ENCODE assay signal across 10 cellular contexts in the genomic region with DNA sequence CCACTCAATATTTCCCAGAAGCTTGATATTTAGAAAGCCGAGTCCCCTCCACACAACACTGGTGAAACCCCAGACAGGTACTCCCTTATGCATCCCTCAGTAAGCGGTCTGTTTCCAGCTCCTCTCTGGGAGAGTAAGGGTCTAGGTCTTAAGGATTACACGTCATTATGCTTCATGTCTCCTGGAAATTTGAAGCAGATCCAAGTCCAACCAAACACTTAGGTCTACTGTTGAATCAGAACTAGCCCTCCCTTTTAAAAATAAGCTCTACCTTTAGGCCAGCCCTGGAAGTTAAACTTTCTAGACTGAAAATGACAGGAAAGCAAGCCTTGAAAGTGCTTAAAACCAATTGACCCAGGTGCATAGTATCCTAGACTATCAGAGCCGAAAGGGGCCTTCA. TPM values are rescaled to one million over a fixed set of nuclear protein-coding genes. Genes with fewer than 3 reads are reported as not detected.
DNase-seq lines count a peak whose midpoint lies in the region; ATAC-seq and TF ChIP-seq lines count a peak whose summit lies in the region.
"Had no signal": no experiment of that assay in that cellular context is flagged by ENCODE, and none has a peak within 500 bp of the region (broad histone marks: within the 10 kb centered on the region; RNA-seq: fewer than 3 reads in every experiment).

No MANE protein-coding gene starts in this region.

- H3F3A ChIP-seq in smooth muscle cell (ENCODE audit: low read depth) = peaks cover 30% of the 10 kb centered on the region
- H3F3A ChIP-seq in PC-3 (ENCODE audit: low read length, unreplicated experiment) = no peaks in the 10 kb centered on the region

- H3K4me3 Mint-ChIP-seq in activated T-helper 2 cell treated with anti-CD3 and anti-CD28 coated beads, Interferon-gamma antibody, Interleukin-2, Interleukin-4, amounts not matched to agents 10 μg/mL and 5 μg/mL and 100 μg/mL, durations not matched to agents 14 hours and 24 hours and 36 hours (ENCODE audit: low read depth) = peak overlapping the region; percentile 73

- H3K27me3 ChIP-seq in iPS-18a (ENCODE audit: control insufficient read depth, insufficient read depth, low read length) (no peaks in the 10 kb centered on the region), smooth muscle cell (ENCODE audit: low read depth) (no peaks in the 10 kb centered on the region), PC-3 (ENCODE audit: low read length) (no peaks in the 10 kb centered on the region)

- peak overlapping the region; percentile 95 for H3K4me2 ChIP-seq in smooth muscle cell
- no peak overlapping the region for H3K4me2 ChIP-seq in PC-3 (ENCODE audit: low read length)

- H3K4me1 ChIP-seq in iPS-18a (ENCODE audit: control insufficient read depth, low read depth, low read length) (no peaks in the 10 kb centered on the region), smooth muscle cell (ENCODE audit: low read depth) (peaks cover 21% of the 10 kb centered on the region), PC-3 (ENCODE audit: insufficient read depth, low read length) (peaks cover 12% of the 10 kb centered on the region)

- no peak for TF ChIP-seq CTCF in smooth muscle cell (IDR thresholded peaks at IDR 0.05; ENCODE audit: borderline replicate concordance, insufficient read depth, poor library complexity, severe bottlenecking)
- no peak for TF ChIP-seq CTCF in PC-3 (conservative IDR thresholded peaks at IDR 0.05; ENCODE audit: low read depth, low read length)

- H3K9ac ChIP-seq in iPS-18a (ENCODE audit: low read length) (no peak overlapping the region), smooth muscle cell (ENCODE audit: low read depth) (no peak overlapping the region), PC-3 (ENCODE audit: low read length) (no peak overlapping the region)

- no peak overlapping the region for H3K27ac ChIP-seq in iPS-18a (ENCODE audit: low read length)
- H3K27ac ChIP-seq in smooth muscle cell (ENCODE audit: low read depth) = peak overlapping the region; percentile 79
- no peak overlapping the region for H3K27ac ChIP-seq in PC-3 (ENCODE audit: low read length)

- H2AFZ ChIP-seq in smooth muscle cell (ENCODE audit: low read depth) (no peak overlapping the region), PC-3 (ENCODE audit: low read length) (no peak overlapping the region)

- H3K36me3 ChIP-seq in iPS-18a (ENCODE audit: control insufficient read depth, low read depth, low read length) = peaks cover 18% of the 10 kb centered on the region
- H3K36me3 ChIP-seq in smooth muscle cell (ENCODE audit: low read depth) = no peaks in the 10 kb centered on the region
- H3K36me3 ChIP-seq in PC-3 (ENCODE audit: low read depth, low read length) = peaks cover 13% of the 10 kb centered on the region

- ATAC-seq in PC-3 = no peak
- ATAC-seq: Panc1 had no signal

- peak overlapping the region; percentile 70 for H3K27ac Mint-ChIP-seq in activated T-helper 2 cell treated with anti-CD3 and anti-CD28 coated beads, Interferon-gamma antibody, Interleukin-2, Interleukin-4, amounts not matched to agents 10 μg/mL and 5 μg/mL and 100 μg/mL, durations not matched to agents 14 hours and 24 hours and 36 hours

- H3K79me2 ChIP-seq in smooth muscle cell (ENCODE audit: low read depth) (peaks cover 34% of the 10 kb centered on the region), PC-3 (ENCODE audit: low read length) (peaks cover 34% of the 10 kb centered on the region)

- H3K36me3 Mint-ChIP-seq in activated T-helper 2 cell treated with anti-CD3 and anti-CD28 coated beads, Interferon-gamma antibody, Interleukin-2, Interleukin-4, amounts not matched to agents 10 μg/mL and 5 μg/mL and 100 μg/mL, durations not matched to agents 14 hours and 24 hours and 36 hours (ENCODE audit: low read depth) = peaks cover 30% of the 10 kb centered on the region

- WGBS in smooth muscle cell (ENCODE audit: low lambda C conversion rate) = 58% methylated on average over 4 of the region's 4 CpGs

- CTCF ChIA-PET in PC-3 (lab: Charles Lee) = no interaction called here

- POLR2A ChIA-PET in PC-3 (lab: Charles Lee; ENCODE audit: unreplicated experiment) = no interaction called here

- peaks cover 57% of the 10 kb centered on the region for H3K4me1 Mint-ChIP-seq in activated T-helper 2 cell treated with anti-CD3 and anti-CD28 coated beads, Interferon-gamma antibody, Interleukin-2, Interleukin-4, amounts not matched to agents 10 μg/mL and 5 μg/mL and 100 μg/mL, durations not matched to agents 14 hours and 24 hours and 36 hours (ENCODE audit: low read depth)

- intact Hi-C loops in activated T-helper 2 cell treated with anti-CD3 and anti-CD28 coated beads, Interferon-gamma antibody, Interleukin-2, Interleukin-4, amounts not matched to agents 10 μg/mL and 5 μg/mL and 100 μg/mL, durations not matched to agents 14 hours and 24 hours and 36 hours (cut with micrococcal nuclease) = no loop called here
- intact Hi-C loops in PC-3 (cut with micrococcal nuclease) = no loop called here

- no peaks in the 10 kb centered on the region for H3K27me3 Mint-ChIP-seq in activated T-helper 2 cell treated with anti-CD3 and anti-CD28 coated beads, Interferon-gamma antibody, Interleukin-2, Interleukin-4, amounts not matched to agents 10 μg/mL and 5 μg/mL and 100 μg/mL, durations not matched to agents 14 hours and 24 hours and 36 hours (ENCODE audit: low read depth)

- H3K9me2 ChIP-seq in PC-3 (replicated peaks; ENCODE audit: low read length) = no peaks in the 10 kb centered on the region

- H3K4me3 ChIP-seq in iPS-18a (ENCODE audit: low read length) (peak overlapping the region; percentile 82), smooth muscle cell (peak overlapping the region; percentile 91), PC-3 (ENCODE audit: low read length) (no peak overlapping the region)

- BruUV-seq in PC-3 (replicated peaks; lab: Mats Ljungman, UMichigan) = no TSS peak

- DNase-seq in HCEC 1CT (peak; percentile 28), smooth muscle cell (lab: John Stamatoyannopoulos, UW; ENCODE audit: unreplicated experiment) (no peak), ACHN (no peak), NCI-H2107 (lab: John Stamatoyannopoulos, UW) (no peak), PC-3 (no peak)
- no peak for DNase-seq in activated T-helper 2 cell treated with anti-CD3 and anti-CD28 coated beads, Interferon-gamma antibody, Interleukin-2, Interleukin-4, amounts not matched to agents 10 μg/mL and 5 μg/mL and 100 μg/mL, durations not matched to agents 14 hours and 24 hours and 36 hours (ENCODE audit: low spot score)
- no peak for DNase-seq in stimulated activated CD4-positive, alpha-beta T cell treated with anti-CD3 and anti-CD28 coated beads, Interleukin-4, amount 100 ng/mL, for 1 hour
- DNase-seq: activated effector memory CD4-positive, alpha-beta T cell treated with Interleukin-2 at 50 U/mL for 16 hours had no signal

- no peaks in the 10 kb centered on the region for H3K9me3 ChIP-seq in iPS-18a (ENCODE audit: control insufficient read depth, low read depth, low read length)
- H3K9me3 ChIP-seq in smooth muscle cell (replicated peaks; ENCODE audit: low read depth) = no peaks in the 10 kb centered on the region
- no peaks in the 10 kb centered on the region for H3K9me3 ChIP-seq in PC-3 (ENCODE audit: low read length)

- H3K9me3 Mint-ChIP-seq in activated T-helper 2 cell treated with anti-CD3 and anti-CD28 coated beads, Interferon-gamma antibody, Interleukin-2, Interleukin-4, amounts not matched to agents 10 μg/mL and 5 μg/mL and 100 μg/mL, durations not matched to agents 14 hours and 24 hours and 36 hours = no peaks in the 10 kb centered on the region

- in situ Hi-C loops in ACHN (cut with HindIII; ENCODE audit: low pct_ligation_motif_present, low pct_unique_long_range_greater_than_20kb, low sequenced_read_pairs) = no loop called here

- H4K20me1 ChIP-seq in smooth muscle cell (ENCODE audit: low read depth) = peaks cover 27% of the 10 kb centered on the region
- H4K20me1 ChIP-seq in PC-3 (ENCODE audit: low read length) = no peaks in the 10 kb centered on the region

RNA-seq across cellular contexts. Expression of a gene that starts 1.5 kb away (rescaled TPM):
- total RNA-seq in activated T-helper 2 cell treated with anti-CD3 and anti-CD28 coated beads, Interferon-gamma antibody, Interleukin-2, Interleukin-4, amounts not matched to agents 10 μg/mL and 5 μg/mL and 100 μg/mL, durations not matched to agents 14 hours and 24 hours and 36 hours = 330 and 341 TPM in 2 replicates
- total RNA-seq in smooth muscle cell (529 and 848 TPM in 2 replicates), PC-3 (2014; rRNA removed) (244 and 258 TPM in 2 replicates)
- polyA plus RNA-seq in smooth muscle cell = 1,164 and 1,292 TPM in 2 replicates

RNA-seq across cellular contexts. Expression of a gene that starts 5.5 kb away (rescaled TPM):
- 0.87 and 0.94 TPM in 2 replicates for total RNA-seq in activated T-helper 2 cell treated with anti-CD3 and anti-CD28 coated beads, Interferon-gamma antibody, Interleukin-2, Interleukin-4, amounts not matched to agents 10 μg/mL and 5 μg/mL and 100 μg/mL, durations not matched to agents 14 hours and 24 hours and 36 hours
- total RNA-seq in smooth muscle cell (111 and 131 TPM in 2 replicates), PC-3 (2014; rRNA removed) (0.69 and 0.75 TPM in 2 replicates)
- 330 and 518 TPM in 2 replicates for polyA plus RNA-seq in smooth muscle cell

RNA-seq across cellular contexts. Expression of a gene that starts 13.6 kb away (rescaled TPM):
- 12.3 and 13.4 TPM in 2 replicates for total RNA-seq in activated T-helper 2 cell treated with anti-CD3 and anti-CD28 coated beads, Interferon-gamma antibody, Interleukin-2, Interleukin-4, amounts not matched to agents 10 μg/mL and 5 μg/mL and 100 μg/mL, durations not matched to agents 14 hours and 24 hours and 36 hours
- total RNA-seq in smooth muscle cell (0.27 and 0.94 TPM in 2 replicates), PC-3 (2014; rRNA removed) (10.6 and 11.0 TPM in 2 replicates)
- polyA plus RNA-seq in smooth muscle cell = 1.6 and 2.1 TPM in 2 replicates

RNA-seq across cellular contexts. Expression of a gene that starts 21.5 kb away (rescaled TPM):
- total RNA-seq in activated T-helper 2 cell treated with anti-CD3 and anti-CD28 coated beads, Interferon-gamma antibody, Interleukin-2, Interleukin-4, amounts not matched to agents 10 μg/mL and 5 μg/mL and 100 μg/mL, durations not matched to agents 14 hours and 24 hours and 36 hours = 12.5 and 13.8 TPM in 2 replicates
- 10.9 and 13.7 TPM in 2 replicates for total RNA-seq in smooth muscle cell
- 17.1 and 20.0 TPM in 2 replicates for polyA plus RNA-seq in smooth muscle cell
- total RNA-seq in PC-3 (2014; rRNA removed) = 14.1 and 19.2 TPM in 2 replicates

RNA-seq across cellular contexts. Expression of a gene that starts 40.2 kb away (rescaled TPM):
- total RNA-seq in activated T-helper 2 cell treated with anti-CD3 and anti-CD28 coated beads, Interferon-gamma antibody, Interleukin-2, Interleukin-4, amounts not matched to agents 10 μg/mL and 5 μg/mL and 100 μg/mL, durations not matched to agents 14 hours and 24 hours and 36 hours = 96.3 and 102 TPM in 2 replicates
- total RNA-seq in smooth muscle cell (67.7 and 79.6 TPM in 2 replicates), PC-3 (2014; rRNA removed) (43.0 and 56.1 TPM in 2 replicates)
- polyA plus RNA-seq in smooth muscle cell = 94.9 and 99.7 TPM in 2 replicates

Comparison
In these comparisons a context has a peak if more than half of its experiments do, and no peak if none do; other contexts are left out.
1. RNA of a gene that starts 5.5 kb away (total RNA-seq): 111 to 131 TPM in smooth muscle cell; 0.87 to 0.94 TPM in activated T-helper 2 cell treated with anti-CD3 and anti-CD28 coated beads, Interferon-gamma antibody, Interleukin-2, Interleukin-4, amounts not matched to agents 10 μg/mL and 5 μg/mL and 100 μg/mL, durations not matched to agents 14 hours and 24 hours and 36 hours and 0.69 to 0.75 TPM in PC-3; every median in the first group is over 10 times any median in the second.